ENCODE assay signal across 18 cellular contexts in the genomic region with DNA sequence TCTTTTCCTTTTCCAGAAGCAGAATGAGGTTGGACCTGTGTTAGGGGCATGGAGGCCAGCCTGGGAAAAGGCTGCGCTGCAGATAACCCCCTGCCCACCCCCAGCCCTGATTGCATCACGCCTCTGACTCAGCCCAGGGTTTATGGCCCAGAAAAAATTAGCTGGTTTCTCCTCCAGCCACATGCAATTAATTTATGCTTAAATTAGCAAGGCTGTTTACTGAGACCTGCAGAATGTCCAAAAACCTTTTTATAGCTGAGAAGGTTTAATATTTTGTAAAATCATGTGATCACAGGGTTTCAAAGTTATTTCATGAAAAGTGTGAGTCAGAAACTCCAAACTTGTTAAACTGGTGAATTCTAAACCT.
DNase-seq lines count a peak whose midpoint lies in the region; ATAC-seq, FAIRE-seq and TF ChIP-seq lines count a peak whose summit lies in the region.
"Had no signal": no experiment of that assay in that cellular context is flagged by ENCODE, and none has a peak within 500 bp of the region (broad histone marks: within the 10 kb centered on the region; RNA-seq: fewer than 3 reads in every experiment).

No MANE protein-coding gene starts in this region.

- no peak overlapping the region for H3K4me2 ChIP-seq in GM23248 (ENCODE audit: unreplicated experiment)

- ATAC-seq in psoas muscle, result no peak

- no peaks in the 10 kb centered on the region for H4K20me1 ChIP-seq in GM23248 (ENCODE audit: insufficient read depth)

- DNase-seq in GM23248 (peak; percentile 17), NB4 (ENCODE audit: low read depth) (peak; percentile 91), psoas muscle (peak; percentile 3 to 41), OCI-M2 (lab: John Stamatoyannopoulos, UW; ENCODE audit: unreplicated experiment) (no peak)
- DNase-seq in stimulated activated CD4-positive, alpha-beta T cell treated with anti-CD3 and anti-CD28 coated beads, Interleukin-12 subunit alpha, Interleukin-12 subunit beta, amount 100 ng/mL, for 4 hours, result no peak
- DNase-seq in activated CD4-positive, CD25-positive, alpha-beta regulatory T cell treated with anti-CD3 and anti-CD28 coated beads, Interleukin-2, amount 50 U/mL, for 72 hours, result no peak
- DNase-seq: activated CD4-positive, CD25-positive, alpha-beta regulatory T cell; activated CD8-positive, alpha-beta memory T cell treated with anti-CD3 and anti-CD28 coated beads for 24 hours; dorsolateral prefrontal cortex; erythroblast; KG1; NCI-H1436; SHP77 treated with DMSO at 0.1 percent for 48 hours; stimulated activated CD4-positive, alpha-beta T cell treated with anti-CD3 and anti-CD28 coated beads, Interleukin-4, amount 100 ng/mL, for 1 hour had no signal

- peak; percentile 96 for FAIRE-seq in endometrium (lab: Jason Lieb, UNC)
- FAIRE-seq: bronchial epithelial cell had no signal

- no peaks in the 10 kb centered on the region for H3K9me2 ChIP-seq in GM23248 (ENCODE audit: insufficient read depth)

- in situ Hi-C loops in GM23248 (cut with MboI), result no loop called here

- intact Hi-C loops in psoas muscle (cut with DNase I), result no loop called here

- H2AFZ ChIP-seq in GM23248, result no peak overlapping the region
- H2AFZ ChIP-seq: parathyroid adenoma had no signal

- no peaks in the 10 kb centered on the region for H3K79me2 ChIP-seq in GM23248 (ENCODE audit: insufficient read depth)
- H3K79me2 ChIP-seq: parathyroid adenoma had no signal

- no peak for TF ChIP-seq POLR2A in NB4 (IDR thresholded peaks at IDR 0.05; ENCODE audit: extremely low read depth, insufficient read length)

- no peak overlapping the region for H3K9ac ChIP-seq in GM23248
- H3K9ac ChIP-seq: parathyroid adenoma had no signal

- H3K27ac ChIP-seq in GM23248 (no peak overlapping the region), psoas muscle (no peak overlapping the region)
- H3K27ac ChIP-seq: dorsolateral prefrontal cortex, parathyroid adenoma had no signal

- WGBS in GM23248 (ENCODE audit: low coverage in 1 of 2, low lambda C conversion rate in 2 of 2, missing lambda C conversion rate in 2 of 2), 2 experiments, result 0 to 2% methylated on average over 2 of the region's 2 CpGs
- WGBS in psoas muscle, 3 donors, result 41 to 82% (median 63%) methylated on average over 2 of the region's 2 CpGs

- H3K36me3 ChIP-seq in GM23248 (ENCODE audit: low read depth) (no peaks in the 10 kb centered on the region), psoas muscle (ENCODE audit: insufficient read depth in 1 of 2, low read depth in 1 of 2) (no peaks in the 10 kb centered on the region)
- H3K36me3 ChIP-seq: HAP-1 had no signal

- no peaks in the 10 kb centered on the region for H3F3A ChIP-seq in GM23248 (ENCODE audit: insufficient read depth)

- no peak for TF ChIP-seq CTCF in NB4 (IDR thresholded peaks at IDR 0.05; ENCODE audit: low read depth, low read length)
- no peak for TF ChIP-seq CTCF in psoas muscle (IDR thresholded peaks at IDR 0.05)

- H3K4me3 ChIP-seq in GM23248 (no peak overlapping the region), NB4 (ENCODE audit: low read depth, low read length) (no peak overlapping the region), psoas muscle (no peak overlapping the region)
- H3K4me3 ChIP-seq: dorsolateral prefrontal cortex, HAP-1 had no signal

- H3K27me3 ChIP-seq in GM23248 (replicated peaks; ENCODE audit: insufficient read depth), result 0 out of 2 replicates have a peak, but pooled peaks cover 4% of the 10 kb centered on the region
- H3K27me3 ChIP-seq in psoas muscle (ENCODE audit: insufficient read depth in 3 of 3, low read length in 2 of 3), result no peaks in the 10 kb centered on the region
- H3K27me3 ChIP-seq: dorsolateral prefrontal cortex had no signal

- H3K4me1 ChIP-seq in GM23248 (ENCODE audit: insufficient read depth) (no peaks in the 10 kb centered on the region), psoas muscle (peaks cover 7% of the 10 kb centered on the region)
- H3K4me1 ChIP-seq: HAP-1, parathyroid adenoma had no signal

- H3K9me3 ChIP-seq in GM23248 (ENCODE audit: low read depth) (no peaks in the 10 kb centered on the region), psoas muscle (no peaks in the 10 kb centered on the region)
- H3K9me3 ChIP-seq: HAP-1 had no signal

Comparison
In these comparisons a context has a peak if more than half of its experiments do, and no peak if none do; other contexts are left out.
1. DNase-seq: peak in GM23248 (single experiment), NB4 (single experiment) and psoas muscle (2 of 2); none in stimulated activated CD4-positive, alpha-beta T cell treated with anti-CD3 and anti-CD28 coated beads, Interleukin-12 subunit alpha, Interleukin-12 subunit beta, amount 100 ng/mL, for 4 hours (single experiment), OCI-M2 (single experiment) and activated CD4-positive, CD25-positive, alpha-beta regulatory T cell treated with anti-CD3 and anti-CD28 coated beads, Interleukin-2, amount 50 U/mL, for 72 hours (single experiment).